22 cellular contexts compared by ENCODE assay signal in genomic region chr13:27321619-27322385, GRCh38.
"Had no signal": no experiment of that assay in that cellular context is flagged by ENCODE, and none has a peak within 500 bp of the region (broad histone marks: within the 10 kb centered on the region; RNA-seq: fewer than 3 reads in every experiment).

No MANE protein-coding gene starts in this region.

- H3K9me3 ChIP-seq: left ventricle myocardium inferior, thyroid gland, upper lobe of right lung had no signal

- H3K4me1 ChIP-seq: neural progenitor cell, thyroid gland, upper lobe of right lung had no signal

- FAIRE-seq: TTC549 had no signal

- H3K27me3 ChIP-seq: neural progenitor cell, thyroid gland had no signal

- H3K27ac ChIP-seq: left ventricle myocardium inferior, neural progenitor cell, thyroid gland, upper lobe of right lung had no signal

- H3K4me3 ChIP-seq: left ventricle myocardium inferior, neural progenitor cell, smooth muscle cell, thyroid gland, upper lobe of right lung had no signal

- H3K36me3 ChIP-seq: left ventricle myocardium inferior, neural progenitor cell, thyroid gland, upper lobe of right lung had no signal

- DNase-seq: activated B cell treated with CpG ODN at 0.5 μM for 24 hours; activated CD4-positive, alpha-beta memory T cell treated with anti-CD3 and anti-CD28 coated beads for 36 hours; activated CD4-positive, alpha-beta T cell treated with anti-CD3 and anti-CD28 coated beads for 48 hours; activated CD8-positive, alpha-beta memory T cell treated with anti-CD3 and anti-CD28 coated beads, Interleukin-2, amount 10 ng/mL, durations not matched to agents 7 days and 5 days; activated effector memory CD4-positive, alpha-beta T cell treated with Interleukin-2 at 50 U/mL for 16 hours; activated naive CD4-positive, alpha-beta T cell treated with anti-CD3 and anti-CD28 coated beads, Interleukin-2, amount 10 ng/mL, durations not matched to agents 7 days and 5 days; activated T-cell treated with anti-CD3 and anti-CD28 coated beads, Interleukin-2, amount 50 U/mL, for 4 hours; aorta; foreskin fibroblast; immature natural killer cell; left ventricle myocardium inferior; naive thymus-derived CD8-positive, alpha-beta T cell; posterior cingulate gyrus; stimulated activated CD4-positive, alpha-beta T cell treated with anti-CD3 and anti-CD28 coated beads, Interleukin-4, amount 100 ng/mL, for 1 hour; stimulated activated naive CD4-positive, alpha-beta T cell treated with Interleukin-2 at 50 U/mL for 16 hours; substantia nigra; T-cell; thyroid gland; upper lobe of right lung had no signal
